Comparison of ENCODE assay signal across 11 cellular contexts in genomic region chr18:67428148-67428547, GRCh38.
"Had no signal": no experiment of that assay in that cellular context is flagged by ENCODE, and none has a peak within 500 bp of the region (broad histone marks: within the 10 kb centered on the region; RNA-seq: fewer than 3 reads in every experiment).

No MANE protein-coding gene starts in this region.

- H3K4me1 Mint-ChIP-seq: activated B cell treated with CpG ODN at 0.5 μM for 24 hours; activated naive CD4-positive, alpha-beta T cell treated with anti-CD3 and anti-CD28 coated beads, Interleukin-2, amount 50 U/mL, for 24 hours; stimulated activated effector memory CD8-positive, alpha-beta T cell treated with anti-CD3 and anti-CD28 coated beads, Interleukin-12 subunit alpha, Interleukin-12 subunit beta, amount 100 ng/mL, for 72 hours; T-helper 17 cell had no signal

- H3K9me3 Mint-ChIP-seq: activated B cell treated with CpG ODN at 0.5 μM for 24 hours; activated naive CD4-positive, alpha-beta T cell treated with anti-CD3 and anti-CD28 coated beads, Interleukin-2, amount 50 U/mL, for 24 hours; stimulated activated effector memory CD8-positive, alpha-beta T cell treated with anti-CD3 and anti-CD28 coated beads, Interleukin-12 subunit alpha, Interleukin-12 subunit beta, amount 100 ng/mL, for 72 hours had no signal

- H3K27ac Mint-ChIP-seq: activated B cell treated with CpG ODN at 0.5 μM for 24 hours; activated naive CD4-positive, alpha-beta T cell treated with anti-CD3 and anti-CD28 coated beads, Interleukin-2, amount 50 U/mL, for 24 hours; stimulated activated effector memory CD8-positive, alpha-beta T cell treated with anti-CD3 and anti-CD28 coated beads, Interleukin-12 subunit alpha, Interleukin-12 subunit beta, amount 100 ng/mL, for 72 hours; T-helper 17 cell had no signal

- ATAC-seq: lower lobe of right lung, T-helper 17 cell had no signal

- H3K27me3 ChIP-seq: right atrium auricular region, tibial artery, uterus had no signal

- H3K27me3 Mint-ChIP-seq: activated B cell treated with CpG ODN at 0.5 μM for 24 hours had no signal

- H3K9me3 ChIP-seq: lower lobe of right lung, right atrium auricular region, tibial artery, uterus had no signal

- DNase-seq: activated B cell treated with CpG ODN at 0.5 μM for 24 hours; activated CD4-positive, alpha-beta T cell treated with anti-CD3 and anti-CD28 coated beads, Interleukin-2, amount 50 U/mL, for 1 hour; activated T-cell treated with anti-CD3 and anti-CD28 coated beads, Interleukin-2, amount 50 U/mL, for 1 hour; lower lobe of right lung; midbrain; T-helper 17 cell; tibial artery; uterus had no signal

- H3K27ac ChIP-seq: lower lobe of right lung, right atrium auricular region, tibial artery, uterus had no signal

- H3K36me3 Mint-ChIP-seq: activated naive CD4-positive, alpha-beta T cell treated with anti-CD3 and anti-CD28 coated beads, Interleukin-2, amount 50 U/mL, for 24 hours; stimulated activated effector memory CD8-positive, alpha-beta T cell treated with anti-CD3 and anti-CD28 coated beads, Interleukin-12 subunit alpha, Interleukin-12 subunit beta, amount 100 ng/mL, for 72 hours had no signal

- H3K4me3 Mint-ChIP-seq: activated B cell treated with CpG ODN at 0.5 μM for 24 hours; activated naive CD4-positive, alpha-beta T cell treated with anti-CD3 and anti-CD28 coated beads, Interleukin-2, amount 50 U/mL, for 24 hours; stimulated activated effector memory CD8-positive, alpha-beta T cell treated with anti-CD3 and anti-CD28 coated beads, Interleukin-12 subunit alpha, Interleukin-12 subunit beta, amount 100 ng/mL, for 72 hours; T-helper 17 cell had no signal
